Comparison of ENCODE assay signal across 1 cellular context in genomic region chr4:82886145-82886942, GRCh38.
A peak's percentile ranks its signal among the peaks of the same experiment; 100 is the strongest.
TF ChIP-seq lines count a peak whose summit lies in the region.

No MANE protein-coding gene starts in this region.

TF ChIP-seq in HepG2, 621 proteins besides CTCF, POLR2A, EP300 and RAD21 (continued from another document and continues in another):
- no peak for TF ChIP-seq ZBTB49 (CRISPR knock-in tag; IDR thresholded peaks at IDR 0.05; ENCODE audit: borderline replicate concordance)
- TF ChIP-seq THRA (CRISPR knock-in tag; IDR thresholded peaks at IDR 0.05; ENCODE audit: borderline replicate concordance) = no peak
- no peak for TF ChIP-seq HHEX (CRISPR knock-in tag; IDR thresholded peaks at IDR 0.05)
- no peak for TF ChIP-seq SRY (CRISPR knock-in tag; IDR thresholded peaks at IDR 0.05)
- no peak for TF ChIP-seq ZNF124 (CRISPR knock-in tag; IDR thresholded peaks at IDR 0.05)
- TF ChIP-seq STAG1 (CRISPR knock-in tag; IDR thresholded peaks at IDR 0.05) = no peak
- 0 out of 2 replicates have a peak, but pooled peaks have one; percentile 14 for TF ChIP-seq HMG20A (CRISPR knock-in tag; IDR thresholded peaks at IDR 0.05; ENCODE audit: borderline replicate concordance)
- no peak for TF ChIP-seq DNMT1 (CRISPR knock-in tag; IDR thresholded peaks at IDR 0.05)
- TF ChIP-seq DR1 (CRISPR knock-in tag; IDR thresholded peaks at IDR 0.05) = no peak; the same call in 1 of the 2 replicates
- 0 out of 2 replicates have a peak, but pooled peaks have one; percentile 24 for TF ChIP-seq REPIN1 (CRISPR knock-in tag; IDR thresholded peaks at IDR 0.05; ENCODE audit: borderline replicate concordance, low read depth)
- no peak for TF ChIP-seq ZNF773 (CRISPR knock-in tag; IDR thresholded peaks at IDR 0.05; ENCODE audit: borderline replicate concordance)
- TF ChIP-seq HES4 (CRISPR knock-in tag; IDR thresholded peaks at IDR 0.05; ENCODE audit: borderline replicate concordance) = no peak
- no peak for TF ChIP-seq YY1 (IDR thresholded peaks at IDR 0.05; ENCODE audit: insufficient read depth, insufficient replicate concordance, low read depth, low read length)
- TF ChIP-seq ZNF496 (CRISPR knock-in tag; IDR thresholded peaks at IDR 0.05; ENCODE audit: insufficient replicate concordance) = no peak
- TF ChIP-seq ZNF549 (CRISPR knock-in tag; IDR thresholded peaks at IDR 0.05) = no peak
- no peak for TF ChIP-seq ZNF34 (CRISPR knock-in tag; IDR thresholded peaks at IDR 0.05; ENCODE audit: borderline replicate concordance)
- no peak for TF ChIP-seq ELF4 (CRISPR knock-in tag; IDR thresholded peaks at IDR 0.05; ENCODE audit: borderline replicate concordance)
- TF ChIP-seq ZNF570 (CRISPR knock-in tag; IDR thresholded peaks at IDR 0.05; ENCODE audit: borderline replicate concordance) = no peak
- no peak for TF ChIP-seq SRSF1 (optimal IDR thresholded peaks at IDR 0.05; ENCODE audit: low read depth, low read length)
- peak; percentile 66 for TF ChIP-seq HNF4G (IDR thresholded peaks at IDR 0.05; ENCODE audit: borderline replicate concordance, low read depth, low read length)
- TF ChIP-seq HNF4G (CRISPR knock-in tag; IDR thresholded peaks at IDR 0.05; ENCODE audit: borderline replicate concordance, low read depth) = 0 out of 2 replicates have a peak, but pooled peaks have one; percentile 30
- TF ChIP-seq ZNF513 (CRISPR knock-in tag; conservative IDR thresholded peaks at IDR 0.05) = no peak
- TF ChIP-seq TCF7L2 (IDR thresholded peaks at IDR 0.05; ENCODE audit: low read depth, low read length) = no peak
- no peak for TF ChIP-seq MYNN (CRISPR knock-in tag; IDR thresholded peaks at IDR 0.05; ENCODE audit: low read depth)
- TF ChIP-seq ZNF468 (CRISPR knock-in tag; IDR thresholded peaks at IDR 0.05) = no peak
- no peak for TF ChIP-seq POGK (CRISPR knock-in tag; conservative IDR thresholded peaks at IDR 0.05)
- no peak for TF ChIP-seq MLLT10 (CRISPR knock-in tag; IDR thresholded peaks at IDR 0.05)
- TF ChIP-seq MAFK (conservative IDR thresholded peaks at IDR 0.05 in 1 of 2, IDR thresholded peaks at IDR 0.05 in 1 of 2; ENCODE audit: low read length in 2 of 2) = no peak
- no peak for TF ChIP-seq ATF1 (CRISPR knock-in tag; IDR thresholded peaks at IDR 0.05)
- TF ChIP-seq ZFP41 (CRISPR knock-in tag; IDR thresholded peaks at IDR 0.05; ENCODE audit: borderline replicate concordance) = no peak
- peak; percentile 86 for TF ChIP-seq SAP130 (CRISPR knock-in tag; IDR thresholded peaks at IDR 0.05; ENCODE audit: low read depth)
- no peak for TF ChIP-seq JUNB (CRISPR knock-in tag; IDR thresholded peaks at IDR 0.05; ENCODE audit: borderline replicate concordance)
- TF ChIP-seq NFYC (CRISPR knock-in tag; IDR thresholded peaks at IDR 0.05) = no peak
- TF ChIP-seq ZNF547 (CRISPR knock-in tag; IDR thresholded peaks at IDR 0.05) = no peak
- no peak for TF ChIP-seq BHLHE40 (IDR thresholded peaks at IDR 0.05; ENCODE audit: low read length)
- TF ChIP-seq IRF9 (CRISPR knock-in tag; IDR thresholded peaks at IDR 0.05; ENCODE audit: borderline replicate concordance) = no peak
- no peak for TF ChIP-seq RXRA (CRISPR knock-in tag; IDR thresholded peaks at IDR 0.05)
- no peak for TF ChIP-seq ZFP62 (CRISPR knock-in tag; IDR thresholded peaks at IDR 0.05)
- no peak for TF ChIP-seq XBP1 (CRISPR knock-in tag; IDR thresholded peaks at IDR 0.05)
- no peak for TF ChIP-seq ZNF484 (CRISPR knock-in tag; IDR thresholded peaks at IDR 0.05; ENCODE audit: borderline replicate concordance, low read depth)
- no peak for TF ChIP-seq ZNF17 (CRISPR knock-in tag; IDR thresholded peaks at IDR 0.05)
- TF ChIP-seq NKX3-1 (CRISPR knock-in tag; IDR thresholded peaks at IDR 0.05) = no peak
- TF ChIP-seq HIVEP1 (CRISPR knock-in tag; IDR thresholded peaks at IDR 0.05) = no peak
- TF ChIP-seq HNRNPUL1 (IDR thresholded peaks at IDR 0.05; ENCODE audit: low read depth, low read length) = 0 out of 2 replicates have a peak, but pooled peaks have one; percentile 53
- no peak for TF ChIP-seq ZNF326 (CRISPR knock-in tag; IDR thresholded peaks at IDR 0.05; ENCODE audit: borderline replicate concordance)
- TF ChIP-seq TBX3 (IDR thresholded peaks at IDR 0.05; ENCODE audit: borderline replicate concordance) = no peak
- no peak for TF ChIP-seq MTERF4 (CRISPR knock-in tag; IDR thresholded peaks at IDR 0.05)
- TF ChIP-seq TRAFD1 (CRISPR knock-in tag; IDR thresholded peaks at IDR 0.05; ENCODE audit: borderline replicate concordance) = no peak
- TF ChIP-seq ISL2 (CRISPR knock-in tag; IDR thresholded peaks at IDR 0.05) = no peak
- no peak for TF ChIP-seq ZNF510 (CRISPR knock-in tag; IDR thresholded peaks at IDR 0.05; ENCODE audit: low read depth)
- no peak for TF ChIP-seq ATAD3A (CRISPR knock-in tag; IDR thresholded peaks at IDR 0.05)
- TF ChIP-seq DMAP1 (CRISPR knock-in tag; IDR thresholded peaks at IDR 0.05) = peak; percentile 56
- TF ChIP-seq MBD4 (IDR thresholded peaks at IDR 0.05; ENCODE audit: borderline replicate concordance, low read length) = peak; percentile 59; the same call in 1 of the 2 replicates
- no peak for TF ChIP-seq HDAC6 (IDR thresholded peaks at IDR 0.05; ENCODE audit: low read depth, low read length)
- no peak for TF ChIP-seq FOXK2 (IDR thresholded peaks at IDR 0.05)
- TF ChIP-seq ZNF446 (CRISPR knock-in tag; IDR thresholded peaks at IDR 0.05) = no peak
- no peak for TF ChIP-seq AHR (CRISPR knock-in tag; IDR thresholded peaks at IDR 0.05)
- no peak for TF ChIP-seq ZNF24 (IDR thresholded peaks at IDR 0.05)
- peak; percentile 32; the same call in 1 of the 2 replicates for TF ChIP-seq MAX (IDR thresholded peaks at IDR 0.05)
- no peak for TF ChIP-seq ARID5B (CRISPR knock-in tag; IDR thresholded peaks at IDR 0.05)
- TF ChIP-seq SRSF9 (IDR thresholded peaks at IDR 0.05; ENCODE audit: borderline replicate concordance, insufficient read depth, low read depth, low read length, poor library complexity, severe bottlenecking) = no peak
- TF ChIP-seq ZNF713 (CRISPR knock-in tag; IDR thresholded peaks at IDR 0.05) = no peak
